Comparison of ENCODE assay signal across 21 cellular contexts in the genomic region with DNA sequence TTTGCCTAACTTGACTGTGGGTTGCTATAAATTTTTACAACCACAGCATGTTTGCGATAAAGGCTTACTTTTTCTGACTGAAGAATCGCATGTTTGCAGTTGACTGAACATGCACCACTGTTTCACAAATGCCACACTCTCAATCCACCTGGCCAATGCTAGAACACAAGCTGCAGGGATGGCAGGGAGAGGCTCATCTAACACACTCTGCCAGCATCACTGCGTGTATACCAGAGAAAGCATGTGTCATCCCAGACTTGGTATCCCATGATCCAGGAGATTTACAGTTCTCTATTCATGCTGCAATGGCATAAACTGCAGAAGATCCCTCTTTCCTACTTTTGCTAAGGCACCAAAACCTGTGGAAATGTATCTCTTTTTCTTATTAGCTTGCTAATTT.
A peak's percentile ranks its signal among the peaks of the same experiment; 100 is the strongest.
DNase-seq lines count a peak whose midpoint lies in the region; ATAC-seq, FAIRE-seq and TF ChIP-seq lines count a peak whose summit lies in the region.
"Had no signal": no experiment of that assay in that cellular context is flagged by ENCODE, and none has a peak within 500 bp of the region (broad histone marks: within the 10 kb centered on the region; RNA-seq: fewer than 3 reads in every experiment).

No MANE protein-coding gene starts in this region.

- TF ChIP-seq CTCF in astrocyte (IDR thresholded peaks at IDR 0.05; ENCODE audit: insufficient read depth, low read depth, low read length) = no peak

- CTCF ChIA-PET in activated CD4-positive, alpha-beta T cell treated with anti-CD3 and anti-CD28 coated beads for 36 hours (lab: Charles Lee) = interaction anchor here (0.7 to 1.1 kb wide), 3 partner anchors 9 to 60 kb away, joined by 3 read pairs; no protein-coding TSS in a partner anchor

- H3K27ac Mint-ChIP-seq in activated CD4-positive, alpha-beta T cell treated with anti-CD3 and anti-CD28 coated beads for 36 hours = peak overlapping the region; percentile 67
- peak overlapping the region; percentile 68 for H3K27ac Mint-ChIP-seq in astrocyte (ENCODE audit: unreplicated experiment)
- H3K27ac Mint-ChIP-seq in naive thymus-derived CD8-positive, alpha-beta T cell = peak overlapping the region; percentile 14 to 92 (median 72)

- no peaks in the 10 kb centered on the region for H4K20me1 ChIP-seq in astrocyte (ENCODE audit: insufficient read depth, low read length)

- in situ Hi-C loops in G401 (cut with HindIII; ENCODE audit: low sequenced_read_pairs) = no loop called here

- no peaks in the 10 kb centered on the region for H3K9me3 ChIP-seq in astrocyte (ENCODE audit: insufficient read depth, low read depth, low read length)
- H3K9me3 ChIP-seq: BLaER1, Peyer's patch had no signal

- H3K4me1 Mint-ChIP-seq in activated CD4-positive, alpha-beta T cell treated with anti-CD3 and anti-CD28 coated beads for 36 hours = peaks cover 41% of the 10 kb centered on the region
- peaks cover 25% of the 10 kb centered on the region for H3K4me1 Mint-ChIP-seq in astrocyte (ENCODE audit: low read depth, unreplicated experiment)
- peaks cover 26 to 61% (median 38%) of the 10 kb centered on the region in 4 donors for H3K4me1 Mint-ChIP-seq in naive thymus-derived CD8-positive, alpha-beta T cell

- no peak overlapping the region for H3K9ac ChIP-seq in astrocyte (ENCODE audit: low read length)
- H3K9ac ChIP-seq: BLaER1, GM23248 had no signal

- H3K27me3 ChIP-seq in astrocyte (ENCODE audit: insufficient read depth, low read length) = no peaks in the 10 kb centered on the region
- H3K27me3 ChIP-seq: BLaER1, Peyer's patch had no signal

- ATAC-seq in activated CD4-positive, alpha-beta T cell treated with anti-CD3 and anti-CD28 coated beads for 36 hours = no peak
- no peak for ATAC-seq in naive thymus-derived CD8-positive, alpha-beta T cell
- no peak for ATAC-seq in GM18520 (IDR thresholded peaks at IDR 0.05; ENCODE audit: unreplicated experiment)
- ATAC-seq in GM18907 (IDR thresholded peaks at IDR 0.05; ENCODE audit: unreplicated experiment) = no peak
- ATAC-seq: GM12878, HCT116 had no signal

- H3K9me3 Mint-ChIP-seq in activated CD4-positive, alpha-beta T cell treated with anti-CD3 and anti-CD28 coated beads for 36 hours (ENCODE audit: low read depth) = no peaks in the 10 kb centered on the region
- H3K9me3 Mint-ChIP-seq in astrocyte (ENCODE audit: unreplicated experiment) = no peaks in the 10 kb centered on the region
- H3K9me3 Mint-ChIP-seq in naive thymus-derived CD8-positive, alpha-beta T cell = no peaks in the 10 kb centered on the region
- H3K9me3 Mint-ChIP-seq: IgD-negative memory B cell had no signal

- no peak for FAIRE-seq in astrocyte (lab: Jason Lieb, UNC)
- FAIRE-seq: GM12878, GM18507 had no signal

- intact Hi-C loops in activated CD4-positive, alpha-beta T cell treated with anti-CD3 and anti-CD28 coated beads for 36 hours (cut with DNase I, micrococcal nuclease) = no loop called here

- H3K36me3 ChIP-seq in astrocyte (ENCODE audit: insufficient read depth, low read length) = peaks cover 27% of the 10 kb centered on the region

- DNase-seq in activated CD4-positive, alpha-beta T cell treated with anti-CD3 and anti-CD28 coated beads for 36 hours = no peak
- DNase-seq in activated CD4-positive, alpha-beta T cell treated with anti-CD3 and anti-CD28 coated beads, Interleukin-2, amount 50 U/mL, for 48 hours = no peak
- peak; percentile 54 for DNase-seq in G401 (ENCODE audit: low spot score)
- DNase-seq in astrocyte (ENCODE audit: low read depth) = no peak
- DNase-seq in naive thymus-derived CD8-positive, alpha-beta T cell = no peak
- no peak for DNase-seq in globus pallidus (ENCODE audit: low spot score)
- DNase-seq: DMS53, GM23248, NCI-H1417, NCI-H2029, NCI-H510A treated with DMSO at 0.1 percent for 48 hours, Peyer's patch, SHP77 had no signal

- H3K27me3 Mint-ChIP-seq in activated CD4-positive, alpha-beta T cell treated with anti-CD3 and anti-CD28 coated beads for 36 hours = no peaks in the 10 kb centered on the region
- no peaks in the 10 kb centered on the region for H3K27me3 Mint-ChIP-seq in astrocyte (ENCODE audit: low read depth, unreplicated experiment)
- no peaks in the 10 kb centered on the region for H3K27me3 Mint-ChIP-seq in naive thymus-derived CD8-positive, alpha-beta T cell
- H3K27me3 Mint-ChIP-seq: IgD-negative memory B cell had no signal

- H3K27ac ChIP-seq in astrocyte (ENCODE audit: low read depth, low read length) = no peak overlapping the region
- H3K27ac ChIP-seq: 22Rv1, BLaER1, GM23248, Peyer's patch had no signal

- POLR2A ChIA-PET in activated CD4-positive, alpha-beta T cell treated with anti-CD3 and anti-CD28 coated beads for 36 hours (lab: Charles Lee) = interaction anchor here (0.6 kb wide), 1 partner anchor 764 kb away, joined by 3 read pairs; no protein-coding TSS in a partner anchor
- POLR2A ChIA-PET in naive thymus-derived CD8-positive, alpha-beta T cell (lab: Charles Lee) = no interaction called here

- H3K4me3 Mint-ChIP-seq in activated CD4-positive, alpha-beta T cell treated with anti-CD3 and anti-CD28 coated beads for 36 hours = no peak overlapping the region
- H3K4me3 Mint-ChIP-seq in astrocyte (ENCODE audit: unreplicated experiment) = no peak overlapping the region
- H3K4me3 Mint-ChIP-seq in naive thymus-derived CD8-positive, alpha-beta T cell = no peak overlapping the region
- H3K4me3 Mint-ChIP-seq: IgD-negative memory B cell had no signal

- H3K79me2 ChIP-seq in astrocyte (ENCODE audit: insufficient read depth, low read length) = no peaks in the 10 kb centered on the region

- no peak overlapping the region for H3K4me3 ChIP-seq in astrocyte (ENCODE audit: insufficient read depth, low read depth, low read length)
- H3K4me3 ChIP-seq: BLaER1, GM12878, GM23248, Peyer's patch had no signal

- H3K4me1 ChIP-seq in astrocyte (ENCODE audit: insufficient read depth, low read length) = peaks cover 15% of the 10 kb centered on the region
- H3K4me1 ChIP-seq: Peyer's patch had no signal

- H3K4me2 ChIP-seq in astrocyte (ENCODE audit: low read length) = no peak overlapping the region
- H3K4me2 ChIP-seq: BLaER1 had no signal

- H3K36me3 Mint-ChIP-seq in activated CD4-positive, alpha-beta T cell treated with anti-CD3 and anti-CD28 coated beads for 36 hours (ENCODE audit: low read depth) = peaks cover 78% of the 10 kb centered on the region
- peaks cover 32% of the 10 kb centered on the region for H3K36me3 Mint-ChIP-seq in astrocyte (ENCODE audit: low read depth, unreplicated experiment)
- H3K36me3 Mint-ChIP-seq in naive thymus-derived CD8-positive, alpha-beta T cell = peaks cover 17 to 93% (median 45%) of the 10 kb centered on the region in 3 donors

- no peak overlapping the region for H2AFZ ChIP-seq in astrocyte (ENCODE audit: low read depth, low read length)
- H2AFZ ChIP-seq: GM23248 had no signal
